In genomic region chr17:74873036-74873873, GRCh38 we compare ENCODE assay signal across 1 cellular context.
A peak's percentile ranks its signal among the peaks of the same experiment; 100 is the strongest.
TF ChIP-seq lines count a peak whose summit lies in the region.

No MANE protein-coding gene starts in this region.

TF ChIP-seq in HepG2, 621 proteins besides CTCF, POLR2A, EP300 and RAD21 (continues in another document):
- TF ChIP-seq SMYD3 (CRISPR knock-in tag; IDR thresholded peaks at IDR 0.05) (peak; percentile 81; the same call in 1 of the 2 replicates), ZNF782 (CRISPR knock-in tag; IDR thresholded peaks at IDR 0.05; ENCODE audit: borderline replicate concordance) (no peak), ZNF333 (CRISPR knock-in tag; IDR thresholded peaks at IDR 0.05; ENCODE audit: borderline replicate concordance) (no peak; the same call in 1 of the 2 replicates), ZNF263 (CRISPR knock-in tag; IDR thresholded peaks at IDR 0.05) (no peak; the same call in 1 of the 2 replicates), TERF1 (CRISPR knock-in tag; IDR thresholded peaks at IDR 0.05) (no peak), PPARG (CRISPR knock-in tag; conservative IDR thresholded peaks at IDR 0.05) (0 out of 2 replicates have a peak, but pooled peaks have one; percentile 42), RELA (CRISPR knock-in tag; IDR thresholded peaks at IDR 0.05) (no peak), JUNB (CRISPR knock-in tag; IDR thresholded peaks at IDR 0.05; ENCODE audit: borderline replicate concordance) (no peak), ZNF652 (CRISPR knock-in tag; IDR thresholded peaks at IDR 0.05; ENCODE audit: borderline replicate concordance, low read depth) (0 out of 2 replicates have a peak, but pooled peaks have one; percentile 6), PRDM4 (CRISPR knock-in tag; IDR thresholded peaks at IDR 0.05; ENCODE audit: borderline replicate concordance) (no peak), U2AF1 (optimal IDR thresholded peaks at IDR 0.05; ENCODE audit: low read depth, low read length) (no peak), SNRNP70 (IDR thresholded peaks at IDR 0.05; ENCODE audit: low read depth, low read length) (no peak), DMAP1 (CRISPR knock-in tag; IDR thresholded peaks at IDR 0.05) (peak; percentile 79; the same call in 1 of the 2 replicates), SMAD9 (CRISPR knock-in tag; IDR thresholded peaks at IDR 0.05) (no peak), MEIS2 (CRISPR knock-in tag; IDR thresholded peaks at IDR 0.05) (peak; percentile 59; the same call in 1 of the 2 replicates), SCMH1 (CRISPR knock-in tag; IDR thresholded peaks at IDR 0.05; ENCODE audit: borderline replicate concordance) (no peak), ZNF841 (CRISPR knock-in tag; IDR thresholded peaks at IDR 0.05; ENCODE audit: borderline replicate concordance) (no peak), ZNF331 (CRISPR knock-in tag; IDR thresholded peaks at IDR 0.05) (peak; percentile 50; the same call in 1 of the 2 replicates), ZNF230 (CRISPR knock-in tag; IDR thresholded peaks at IDR 0.05) (no peak), PHF8 (CRISPR knock-in tag; IDR thresholded peaks at IDR 0.05) (peak; percentile 70), ZBTB7A (CRISPR knock-in tag; IDR thresholded peaks at IDR 0.05) (no peak), AHR (CRISPR knock-in tag; IDR thresholded peaks at IDR 0.05) (peak; percentile 71), FOXO4 (CRISPR knock-in tag; conservative IDR thresholded peaks at IDR 0.05) (no peak), SMAD3 (CRISPR knock-in tag; IDR thresholded peaks at IDR 0.05) (no peak; the same call in 1 of the 2 replicates), CENPT (CRISPR knock-in tag; IDR thresholded peaks at IDR 0.05; ENCODE audit: low read depth) (no peak), SRSF9 (IDR thresholded peaks at IDR 0.05; ENCODE audit: borderline replicate concordance, insufficient read depth, low read depth, low read length, poor library complexity, severe bottlenecking) (no peak), ZNF713 (CRISPR knock-in tag; IDR thresholded peaks at IDR 0.05) (no peak), RNF2 (conservative IDR thresholded peaks at IDR 0.05; ENCODE audit: low read depth) (peak; percentile 64; the same call in 1 of the 2 replicates), GPN1 (CRISPR knock-in tag; IDR thresholded peaks at IDR 0.05; ENCODE audit: borderline replicate concordance) (no peak), PRMT3 (CRISPR knock-in tag; IDR thresholded peaks at IDR 0.05; ENCODE audit: borderline replicate concordance, low read depth) (no peak), KIAA2018 (CRISPR knock-in tag; IDR thresholded peaks at IDR 0.05; ENCODE audit: borderline replicate concordance) (no peak), ZSCAN29 (CRISPR knock-in tag; conservative IDR thresholded peaks at IDR 0.05) (no peak), ASH2L (IDR thresholded peaks at IDR 0.05; ENCODE audit: insufficient read length, low read depth, low read length) (peak; percentile 85), CBX1 (IDR thresholded peaks at IDR 0.05; ENCODE audit: low read depth) (no peak), ZNF253 (CRISPR knock-in tag; IDR thresholded peaks at IDR 0.05; ENCODE audit: borderline replicate concordance) (no peak), TGIF2 (CRISPR knock-in tag; IDR thresholded peaks at IDR 0.05) (peak; percentile 69; the same call in 1 of the 2 replicates), RBAK (CRISPR knock-in tag; IDR thresholded peaks at IDR 0.05) (no peak), ZNF598 (CRISPR knock-in tag; IDR thresholded peaks at IDR 0.05; ENCODE audit: borderline replicate concordance) (no peak), MLXIP (CRISPR knock-in tag; IDR thresholded peaks at IDR 0.05; ENCODE audit: borderline replicate concordance) (no peak), ATM (IDR thresholded peaks at IDR 0.05; ENCODE audit: borderline replicate concordance) (no peak), SPEN (CRISPR knock-in tag; IDR thresholded peaks at IDR 0.05; ENCODE audit: low read depth) (peak; percentile 52), ATRX (CRISPR knock-in tag; IDR thresholded peaks at IDR 0.05; ENCODE audit: borderline replicate concordance) (no peak)
- TF ChIP-seq, protein P1, sequence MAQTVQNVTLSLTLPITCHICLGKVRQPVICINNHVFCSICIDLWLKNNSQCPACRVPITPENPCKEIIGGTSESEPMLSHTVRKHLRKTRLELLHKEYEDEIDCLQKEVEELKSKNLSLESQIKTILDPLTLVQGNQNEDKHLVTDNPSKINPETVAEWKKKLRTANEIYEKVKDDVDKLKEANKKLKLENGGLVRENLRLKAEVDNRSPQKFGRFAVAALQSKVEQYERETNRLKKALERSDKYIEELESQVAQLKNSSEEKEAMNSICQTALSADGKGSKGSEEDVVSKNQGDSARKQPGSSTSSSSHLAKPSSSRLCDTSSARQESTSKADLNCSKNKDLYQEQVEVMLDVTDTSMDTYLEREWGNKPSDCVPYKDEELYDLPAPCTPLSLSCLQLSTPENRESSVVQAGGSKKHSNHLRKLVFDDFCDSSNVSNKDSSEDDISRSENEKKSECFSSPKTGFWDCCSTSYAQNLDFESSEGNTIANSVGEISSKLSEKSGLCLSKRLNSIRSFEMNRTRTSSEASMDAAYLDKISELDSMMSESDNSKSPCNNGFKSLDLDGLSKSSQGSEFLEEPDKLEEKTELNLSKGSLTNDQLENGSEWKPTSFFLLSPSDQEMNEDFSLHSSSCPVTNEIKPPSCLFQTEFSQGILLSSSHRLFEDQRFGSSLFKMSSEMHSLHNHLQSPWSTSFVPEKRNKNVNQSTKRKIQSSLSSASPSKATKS (CRISPR knock-in tag; IDR thresholded peaks at IDR 0.05) = no peak
- TF ChIP-seq, protein P2, sequence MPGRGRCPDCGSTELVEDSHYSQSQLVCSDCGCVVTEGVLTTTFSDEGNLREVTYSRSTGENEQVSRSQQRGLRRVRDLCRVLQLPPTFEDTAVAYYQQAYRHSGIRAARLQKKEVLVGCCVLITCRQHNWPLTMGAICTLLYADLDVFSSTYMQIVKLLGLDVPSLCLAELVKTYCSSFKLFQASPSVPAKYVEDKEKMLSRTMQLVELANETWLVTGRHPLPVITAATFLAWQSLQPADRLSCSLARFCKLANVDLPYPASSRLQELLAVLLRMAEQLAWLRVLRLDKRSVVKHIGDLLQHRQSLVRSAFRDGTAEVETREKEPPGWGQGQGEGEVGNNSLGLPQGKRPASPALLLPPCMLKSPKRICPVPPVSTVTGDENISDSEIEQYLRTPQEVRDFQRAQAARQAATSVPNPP (CRISPR knock-in tag; IDR thresholded peaks at IDR 0.05) = no peak
